In the genomic region with DNA sequence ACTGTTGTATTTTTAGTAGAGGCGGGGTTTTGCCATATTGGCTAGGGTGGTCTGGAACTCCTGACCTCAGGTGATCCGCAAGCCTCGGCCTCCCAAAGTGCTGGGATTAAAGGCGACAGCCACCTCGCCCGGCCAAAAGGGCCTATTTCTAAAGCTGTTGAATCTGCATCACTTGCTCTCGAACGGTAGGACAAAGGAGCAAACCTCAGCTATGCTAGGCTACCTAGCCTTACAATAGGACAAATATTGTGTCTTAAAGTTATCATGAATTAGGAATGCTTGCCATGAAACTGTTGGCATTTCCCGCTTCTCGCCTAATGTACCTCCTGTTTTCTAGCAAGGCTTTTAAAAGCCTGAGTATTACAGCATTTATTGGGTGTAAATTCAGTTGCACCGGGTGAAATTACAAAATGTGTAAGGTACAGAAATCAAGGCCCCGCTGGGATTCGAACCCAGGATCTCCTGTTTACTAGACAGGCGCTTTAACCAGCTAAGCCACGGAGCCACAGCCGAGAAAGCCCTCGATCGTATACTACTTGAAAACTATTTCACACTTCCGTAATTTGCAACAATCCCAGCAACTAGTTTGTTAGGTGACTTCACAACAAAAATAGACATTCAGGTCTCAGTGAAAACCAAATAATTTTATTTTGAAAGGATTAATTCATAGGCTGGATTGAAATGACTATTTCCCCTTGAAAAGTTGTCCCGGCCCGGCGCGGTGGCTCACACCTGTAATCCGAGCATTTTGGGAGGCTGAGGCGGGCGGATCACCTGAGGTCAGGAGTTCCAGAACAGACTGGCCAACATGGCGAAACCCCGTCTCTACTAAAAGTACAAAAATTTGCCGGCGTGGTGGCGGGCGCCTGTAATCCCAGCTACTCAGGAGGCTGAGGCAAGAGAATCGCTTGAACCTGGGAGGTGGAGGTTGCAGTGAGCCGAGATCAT, we compare ENCODE assay signal across 8 cellular contexts.
DNase-seq lines count a peak whose midpoint lies in the region; TF ChIP-seq lines count a peak whose summit lies in the region.

No MANE protein-coding gene starts in this region.

- H3K27me3 Mint-ChIP-seq in chondrocyte (ENCODE audit: low read depth) = peaks cover 11% of the 10 kb centered on the region

- no peaks in the 10 kb centered on the region for H3K9me3 Mint-ChIP-seq in chondrocyte (ENCODE audit: low read depth)

- H3K4me1 Mint-ChIP-seq in chondrocyte (ENCODE audit: low read depth) = peaks cover 35% of the 10 kb centered on the region

- peak; percentile 3; the same call in 1 of the 2 replicates for TF ChIP-seq CTCF in 22Rv1 (IDR thresholded peaks at IDR 0.05)
- no peak for TF ChIP-seq CTCF in GM13976 (IDR thresholded peaks at IDR 0.05; ENCODE audit: borderline replicate concordance, control extremely low read depth, extremely low read depth, insufficient read depth, missing control alignments)
- TF ChIP-seq CTCF in chondrocyte (IDR thresholded peaks at IDR 0.05) = no peak

- H3K27ac Mint-ChIP-seq in chondrocyte (ENCODE audit: unreplicated experiment) = no peak overlapping the region

- H3K4me3 Mint-ChIP-seq in chondrocyte (ENCODE audit: unreplicated experiment) = no peak overlapping the region

- in situ Hi-C loops in GM13976 (cut with MboI; ENCODE audit: low sequenced_read_pairs, unreplicated experiment) = no loop called here

- DNase-seq in GM13976 (ENCODE audit: low spot score) (peak; percentile 71), NCI-H524 (lab: John Stamatoyannopoulos, UW) (peak; percentile 70 to 88), epithelial cell of prostate (ENCODE audit: low read depth, low spot score) (peak; percentile 77), NCI-H2107 (lab: John Stamatoyannopoulos, UW) (no peak), chondrocyte (ENCODE audit: low spot score) (no peak)
- DNase-seq in activated CD4-positive, alpha-beta T cell treated with anti-CD3 and anti-CD28 coated beads for 48 hours = peak; percentile 84
- peak; percentile 38 for DNase-seq in stimulated activated CD4-positive, alpha-beta T cell treated with anti-CD3 and anti-CD28 coated beads, Interleukin-2, amount 100 ng/mL, for 4 hours (ENCODE audit: low read depth)

- H3K36me3 Mint-ChIP-seq in chondrocyte (ENCODE audit: low read depth) = no peaks in the 10 kb centered on the region

- H3K27ac ChIP-seq in 22Rv1 = peak overlapping the region; percentile 67
- peak overlapping the region; percentile 9 for H3K27ac ChIP-seq in epithelial cell of prostate

Comparison
In these comparisons a context has a peak if more than half of its experiments do, and no peak if none do; other contexts are left out.
1. DNase-seq: peak in GM13976 (single experiment), NCI-H524 (2 of 2), activated CD4-positive, alpha-beta T cell treated with anti-CD3 and anti-CD28 coated beads for 48 hours (single experiment), epithelial cell of prostate (single experiment) and stimulated activated CD4-positive, alpha-beta T cell treated with anti-CD3 and anti-CD28 coated beads, Interleukin-2, amount 100 ng/mL, for 4 hours (single experiment); none in NCI-H2107 (single experiment) and chondrocyte (single experiment).